ENCODE assay signal across 16 cellular contexts in genomic region chr7:322708-323111, GRCh38. TPM values are rescaled to one million over a fixed set of nuclear protein-coding genes. Genes with fewer than 3 reads are reported as not detected.
"Had no signal": no experiment of that assay in that cellular context is flagged by ENCODE, and none has a peak within 500 bp of the region (broad histone marks: within the 10 kb centered on the region; RNA-seq: fewer than 3 reads in every experiment).

No MANE protein-coding gene starts in this region.

- H3K4me1 Mint-ChIP-seq: activated naive CD8-positive, alpha-beta T cell treated with anti-CD3 and anti-CD28 coated beads for 36 hours had no signal

- H3K27ac Mint-ChIP-seq: activated CD8-positive, alpha-beta memory T cell treated with anti-CD3 and anti-CD28 coated beads, Interleukin-2, amount 10 ng/mL, durations not matched to agents 7 days and 5 days; activated naive CD8-positive, alpha-beta T cell treated with anti-CD3 and anti-CD28 coated beads for 36 hours; activated T-cell treated with anti-CD3 and anti-CD28 coated beads, Interleukin-2, amount 50 U/mL, for 24 hours had no signal

- H2AFZ ChIP-seq: parathyroid adenoma had no signal

- H3K9ac ChIP-seq: parathyroid adenoma had no signal

- H3K27ac ChIP-seq: breast epithelium, dorsolateral prefrontal cortex, left ventricle myocardium inferior, parathyroid adenoma, tibial nerve had no signal

- FAIRE-seq: islet of Langerhans had no signal

- H3K4me3 Mint-ChIP-seq: activated CD8-positive, alpha-beta memory T cell treated with anti-CD3 and anti-CD28 coated beads, Interleukin-2, amount 10 ng/mL, durations not matched to agents 7 days and 5 days; activated naive CD8-positive, alpha-beta T cell treated with anti-CD3 and anti-CD28 coated beads for 36 hours; activated T-cell treated with anti-CD3 and anti-CD28 coated beads, Interleukin-2, amount 50 U/mL, for 24 hours; T-helper 17 cell had no signal

- H3K4me3 ChIP-seq: smooth muscle cell had no signal

- H3K4me1 ChIP-seq: breast epithelium, parathyroid adenoma had no signal

- H3K36me3 ChIP-seq: breast epithelium, left ventricle myocardium inferior, tibial nerve had no signal

- H3K79me2 ChIP-seq: parathyroid adenoma had no signal

- H3K36me3 Mint-ChIP-seq: activated CD8-positive, alpha-beta memory T cell treated with anti-CD3 and anti-CD28 coated beads, Interleukin-2, amount 10 ng/mL, durations not matched to agents 7 days and 5 days; activated naive CD8-positive, alpha-beta T cell treated with anti-CD3 and anti-CD28 coated beads for 36 hours had no signal

- H3K9me3 Mint-ChIP-seq: activated naive CD8-positive, alpha-beta T cell treated with anti-CD3 and anti-CD28 coated beads for 36 hours had no signal

RNA-seq across cellular contexts. Expression of gene FOXL3, which starts 32.7 kb away (rescaled TPM):
- total RNA-seq: activated CD8-positive, alpha-beta memory T cell treated with anti-CD3 and anti-CD28 coated beads, Interleukin-2, amount 10 ng/mL, durations not matched to agents 7 days and 5 days; activated naive CD8-positive, alpha-beta T cell treated with anti-CD3 and anti-CD28 coated beads for 36 hours; breast epithelium; cerebellum; left ventricle myocardium inferior; mesenteric fat pad; renal cortical epithelial cell; smooth muscle cell; subcutaneous adipose tissue; T-helper 17 cell; tibial nerve had no signal
- polyA plus RNA-seq: esophagus, smooth muscle cell had no signal
